ENCODE assay signal across 19 cellular contexts in genomic region chr1:89697397-89697796, GRCh38.
DNase-seq lines count a peak whose midpoint lies in the region; ATAC-seq, FAIRE-seq and TF ChIP-seq lines count a peak whose summit lies in the region.
"Had no signal": no experiment of that assay in that cellular context is flagged by ENCODE, and none has a peak within 500 bp of the region (broad histone marks: within the 10 kb centered on the region; RNA-seq: fewer than 3 reads in every experiment).

No MANE protein-coding gene starts in this region.

- H3K9me3 ChIP-seq in left ventricle myocardium inferior (replicated peaks), result no peaks in the 10 kb centered on the region
- H3K9me3 ChIP-seq: heart right ventricle, uterus had no signal

- intact Hi-C loops in left ventricle myocardium inferior (cut with micrococcal nuclease), result no loop called here
- intact Hi-C loops in left ventricle myocardium superior (cut with micrococcal nuclease), result no loop called here

- ATAC-seq in left ventricle myocardium superior, result no peak
- no peak for ATAC-seq in GM18907 (IDR thresholded peaks at IDR 0.05; ENCODE audit: unreplicated experiment)

- peak; percentile 98 for FAIRE-seq in endometrium (lab: Jason Lieb, UNC)
- FAIRE-seq: D721Med had no signal

- H3K4me3 ChIP-seq in left ventricle myocardium inferior, result no peak overlapping the region
- H3K4me3 ChIP-seq: heart right ventricle, lung, skin epidermis, uterus had no signal

- in situ Hi-C loops in G401 (cut with HindIII; ENCODE audit: low sequenced_read_pairs), result no loop called here

- no peaks in the 10 kb centered on the region for H3K36me3 ChIP-seq in left ventricle myocardium inferior
- H3K36me3 ChIP-seq: uterus had no signal

- no peaks in the 10 kb centered on the region for H3K27me3 ChIP-seq in left ventricle myocardium inferior (ENCODE audit: low read depth)
- H3K27me3 ChIP-seq: heart right ventricle, uterus had no signal

- H3K4me1 ChIP-seq in left ventricle myocardium inferior, result peaks cover 99% of the 10 kb centered on the region

- TF ChIP-seq CTCF in left ventricle myocardium inferior (IDR thresholded peaks at IDR 0.05; ENCODE audit: borderline replicate concordance), result no peak
- no peak for TF ChIP-seq CTCF in VCaP (conservative IDR thresholded peaks at IDR 0.05)

- peak overlapping the region; percentile 64 for H3K27ac ChIP-seq in left ventricle myocardium inferior (replicated peaks)
- peak overlapping the region; percentile 51 for H3K27ac ChIP-seq in VCaP

- no peak for DNase-seq in left ventricle myocardium inferior
- DNase-seq in left ventricle myocardium superior, result no peak
- DNase-seq in activated CD4-positive, CD25-positive, alpha-beta regulatory T cell treated with anti-CD3 and anti-CD28 coated beads, Interleukin-2, amount 50 U/mL, for 72 hours, result no peak
- DNase-seq in G401 (ENCODE audit: low spot score), result no peak
- no peak for DNase-seq in GOT3 (lab: John Stamatoyannopoulos, UW)
- DNase-seq: activated CD4-positive, CD25-positive, alpha-beta regulatory T cell; effector CD8-positive, alpha-beta T cell; heart right ventricle; NCI-H1048; NCI-H2029 treated with DMSO at 0.1 percent for 48 hours; stimulated activated CD4-positive, alpha-beta T cell treated with anti-CD3 and anti-CD28 coated beads, Interleukin-4, amount 100 ng/mL, for 1 hour; substantia nigra; uterus had no signal
